ENCODE assay signal across 8 cellular contexts in the genomic region with DNA sequence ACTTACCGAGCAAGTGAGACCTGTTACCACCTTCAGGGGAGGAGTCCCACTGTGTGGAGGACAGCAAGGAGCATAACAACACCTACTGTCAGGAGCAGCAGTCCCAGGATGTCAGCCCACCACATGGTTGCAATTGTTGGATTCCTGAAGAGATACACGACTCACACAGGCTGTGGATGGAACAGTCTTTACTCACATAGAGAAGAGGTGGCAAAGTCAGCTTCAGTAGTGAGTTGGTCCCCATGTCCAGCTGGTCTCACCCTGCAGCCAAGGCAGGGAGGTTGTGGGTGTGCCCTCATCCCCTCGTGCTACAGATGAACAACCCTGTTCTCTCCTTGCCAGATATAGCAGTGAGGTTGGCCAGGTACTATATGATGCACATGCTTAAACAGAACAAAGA.
DNase-seq lines count a peak whose midpoint lies in the region; ATAC-seq and TF ChIP-seq lines count a peak whose summit lies in the region.
"Not testable (repeated sequence)": the region's sequence is repeated elsewhere in the genome, so short reads cannot be mapped to it uniquely, and the experiment has no call there.

No MANE protein-coding gene starts in this region.

- WGBS in neuronal stem cell (ENCODE audit: extremely low coverage in 2 of 2, insufficient read length in 2 of 2, insufficient replicate concordance in 1 of 2), 2 donors, result no CpG with 5 or more reads among the region's 3 CpGs

- H3K79me1 ChIP-seq in neuronal stem cell (ENCODE audit: low read depth, low read length), result not testable (repeated sequence)

- H3K4ac ChIP-seq in neuronal stem cell (ENCODE audit: low read length), result not testable (repeated sequence)

- intact Hi-C loops in Right ventricle myocardium inferior (cut with DNase I), result not testable (repeated sequence)

- not testable (repeated sequence) for H3K4me3 ChIP-seq in ACC112 (ENCODE audit: low read depth, low read length); MG63; fibroblast of lung (replicated peaks in 1 of 4; ENCODE audit: control extremely low read depth in 1 of 4, insufficient read depth in 1 of 4, low read depth in 3 of 4, low read length in 4 of 4); neuronal stem cell (ENCODE audit: low read length in 2 of 2)

- H3K14ac ChIP-seq in neuronal stem cell (ENCODE audit: low read length), result not testable (repeated sequence)

- H3K23ac ChIP-seq in neuronal stem cell (ENCODE audit: low read depth, low read length, poor library complexity), result not testable (repeated sequence)

- not testable (repeated sequence) for H3K27ac Mint-ChIP-seq in activated naive CD8-positive, alpha-beta T cell treated with anti-CD3 and anti-CD28 coated beads, Interleukin-2, amount 50 U/mL, for 24 hours

- not testable (repeated sequence) for H3K18ac ChIP-seq in neuronal stem cell (ENCODE audit: low read length)

- peak; percentile 40 for ATAC-seq in activated naive CD8-positive, alpha-beta T cell treated with anti-CD3 and anti-CD28 coated beads, Interleukin-2, amount 50 U/mL, for 24 hours
- ATAC-seq in Right ventricle myocardium inferior, result peak; percentile 28

- not testable (repeated sequence) for TF ChIP-seq CTCF in fibroblast of lung (conservative IDR thresholded peaks at IDR 0.05 in 1 of 2, IDR thresholded peaks at IDR 0.05 in 1 of 2; ENCODE audit: low read depth in 1 of 2, low read length in 2 of 2)

- H3K79me2 ChIP-seq in ACC112 (ENCODE audit: control insufficient read depth, insufficient read depth, low read length, unreplicated experiment); fibroblast of lung (ENCODE audit: control insufficient read depth, insufficient read depth, low read length): not testable (repeated sequence)

- H3K27ac ChIP-seq in ACC112 (ENCODE audit: low read depth, low read length) (0 out of 2 replicates have a peak overlapping the region, but pooled peaks have one; percentile 3), fibroblast of lung (ENCODE audit: insufficient read depth, low read length) (peak overlapping the region; percentile 3)
- not testable (repeated sequence) for H3K27ac ChIP-seq in neuronal stem cell (replicated peaks; ENCODE audit: low read length)

- not testable (repeated sequence) for H3K9me3 ChIP-seq in MG63; fibroblast of lung (ENCODE audit: control insufficient read depth, insufficient read depth, low read depth, low read length); neuronal stem cell (replicated peaks in 1 of 2; ENCODE audit: control insufficient read depth in 2 of 2, insufficient read depth in 1 of 2, low read depth in 1 of 2, low read length in 2 of 2)

- H3K27me3 Mint-ChIP-seq in activated naive CD8-positive, alpha-beta T cell treated with anti-CD3 and anti-CD28 coated beads, Interleukin-2, amount 50 U/mL, for 24 hours, result not testable (repeated sequence)

- H2BK15ac ChIP-seq in neuronal stem cell (ENCODE audit: low read length), result not testable (repeated sequence)

- H3K36me3 Mint-ChIP-seq in activated naive CD8-positive, alpha-beta T cell treated with anti-CD3 and anti-CD28 coated beads, Interleukin-2, amount 50 U/mL, for 24 hours (ENCODE audit: low read depth), result not testable (repeated sequence)

- not testable (repeated sequence) for H3K9me3 Mint-ChIP-seq in activated naive CD8-positive, alpha-beta T cell treated with anti-CD3 and anti-CD28 coated beads, Interleukin-2, amount 50 U/mL, for 24 hours

- H3K27me3 ChIP-seq in ACC112 (ENCODE audit: insufficient read depth, low read length); MG63; fibroblast of lung (ENCODE audit: control insufficient read depth, insufficient read depth, low read length); neuronal stem cell (ENCODE audit: control insufficient read depth in 3 of 3, insufficient read depth in 3 of 3, low read depth in 1 of 3, low read length in 3 of 3): not testable (repeated sequence)

- peak overlapping the region; percentile 43 for H4K8ac ChIP-seq in neuronal stem cell (ENCODE audit: low read depth, low read length)

- H3K4me1 ChIP-seq in ACC112 (ENCODE audit: control insufficient read depth, insufficient read depth, low read length, unreplicated experiment), result peaks cover 35% of the 10 kb centered on the region
- not testable (repeated sequence) for H3K4me1 ChIP-seq in fibroblast of lung (ENCODE audit: control insufficient read depth, extremely low read depth, insufficient read depth, low read length); neuronal stem cell (ENCODE audit: control insufficient read depth in 2 of 2, insufficient read depth in 1 of 2, low read depth in 1 of 2, low read length in 2 of 2)

- not testable (repeated sequence) for H3K4me1 Mint-ChIP-seq in activated naive CD8-positive, alpha-beta T cell treated with anti-CD3 and anti-CD28 coated beads, Interleukin-2, amount 50 U/mL, for 24 hours

- not testable (repeated sequence) for H4K91ac ChIP-seq in neuronal stem cell (ENCODE audit: low read depth, low read length, poor library complexity)

- H2AK5ac ChIP-seq in neuronal stem cell (ENCODE audit: low read depth, low read length), result not testable (repeated sequence)

- DNase-seq in ELR (ENCODE audit: low read depth), result peak; percentile 48
- peak; percentile 2 for DNase-seq in HT1080 (ENCODE audit: low read depth)
- peak; percentile 16 for DNase-seq in MG63
- DNase-seq in activated naive CD8-positive, alpha-beta T cell treated with anti-CD3 and anti-CD28 coated beads, Interleukin-2, amount 50 U/mL, for 24 hours; fibroblast of lung (ENCODE audit: low read depth in 2 of 2); Right ventricle myocardium inferior (ENCODE audit: missing footprints); neuronal stem cell (ENCODE audit: low spot score): not testable (repeated sequence)

- not testable (repeated sequence) for H3K4me3 Mint-ChIP-seq in activated naive CD8-positive, alpha-beta T cell treated with anti-CD3 and anti-CD28 coated beads, Interleukin-2, amount 50 U/mL, for 24 hours

- H2BK5ac ChIP-seq in neuronal stem cell (ENCODE audit: low read length), result not testable (repeated sequence)

- not testable (repeated sequence) for H4K20me1 ChIP-seq in fibroblast of lung (ENCODE audit: control insufficient read depth, extremely low read depth, insufficient read depth, low read length)

- H3K36me3 ChIP-seq in ACC112 (ENCODE audit: insufficient read depth, low read length); MG63; fibroblast of lung (ENCODE audit: control insufficient read depth, insufficient read depth, low read length); neuronal stem cell (replicated peaks in 1 of 2; ENCODE audit: control insufficient read depth in 2 of 2, insufficient read depth in 2 of 2, low read length in 2 of 2): not testable (repeated sequence)

- not testable (repeated sequence) for H2BK12ac ChIP-seq in neuronal stem cell (ENCODE audit: low read length)

- not testable (repeated sequence) for H3K9ac ChIP-seq in fibroblast of lung (ENCODE audit: insufficient read depth, low read length); neuronal stem cell (ENCODE audit: low read depth, low read length, poor library complexity)

- not testable (repeated sequence) for H2BK120ac ChIP-seq in neuronal stem cell (ENCODE audit: low read depth, low read length)

- H3K4me2 ChIP-seq in fibroblast of lung (ENCODE audit: extremely low read depth, insufficient read depth, low read length); neuronal stem cell (ENCODE audit: insufficient read depth, low read length, poor library complexity, severe bottlenecking): not testable (repeated sequence)

- H2AFZ ChIP-seq in ACC112 (ENCODE audit: low read length, unreplicated experiment); fibroblast of lung (ENCODE audit: low read length); neuronal stem cell (ENCODE audit: low read length): not testable (repeated sequence)
